Comparison of ENCODE assay signal across 1 cellular context in genomic region chr3:129428382-129429079, GRCh38.
TF ChIP-seq lines count a peak whose summit lies in the region.

Gene EFCAB12, minus strand, starts transcription at chr3:129428636. Its CDS starts 148 bp downstream, at chr3:129428488.

TF ChIP-seq in K562, 482 proteins besides CTCF, POLR2A, EP300 and RAD21 (continued from another document and continues in another):
- TF ChIP-seq PREB (CRISPR knock-in tag; IDR thresholded peaks at IDR 0.05) (no peak), PBX2 (CRISPR knock-in tag; IDR thresholded peaks at IDR 0.05; ENCODE audit: low read depth) (no peak), PBX2 (tag; conservative IDR thresholded peaks at IDR 0.05; ENCODE audit: low read depth) (no peak), ELK3 (CRISPR knock-in tag; IDR thresholded peaks at IDR 0.05) (no peak), ZNF512 (tag; IDR thresholded peaks at IDR 0.05) (no peak), MCM7 (IDR thresholded peaks at IDR 0.05) (no peak), SMAD3 (CRISPR knock-in tag; conservative IDR thresholded peaks at IDR 0.05) (no peak), ZBTB26 (CRISPR knock-in tag; IDR thresholded peaks at IDR 0.05) (no peak), ZNF3 (CRISPR knock-in tag; IDR thresholded peaks at IDR 0.05) (no peak), EHMT2 (IDR thresholded peaks at IDR 0.05) (no peak), STAT6 (CRISPR knock-in tag; IDR thresholded peaks at IDR 0.05) (no peak), HSF4 (CRISPR knock-in tag; IDR thresholded peaks at IDR 0.05; ENCODE audit: borderline replicate concordance) (no peak), CHD4 (IDR thresholded peaks at IDR 0.05; ENCODE audit: insufficient read depth, insufficient replicate concordance, low read depth, low read length, poor library complexity, severe bottlenecking) (no peak), HINFP (tag; conservative IDR thresholded peaks at IDR 0.05; ENCODE audit: low read depth) (no peak), E2F8 (IDR thresholded peaks at IDR 0.05; ENCODE audit: low read depth, partially characterized antibody) (no peak), ZNF551 (CRISPR knock-in tag; IDR thresholded peaks at IDR 0.05) (no peak), SRSF9 (IDR thresholded peaks at IDR 0.05; ENCODE audit: borderline replicate concordance, low read depth, low read length) (no peak), CAMTA2 (CRISPR knock-in tag; conservative IDR thresholded peaks at IDR 0.05) (no peak), ZNF76 (CRISPR knock-in tag; IDR thresholded peaks at IDR 0.05; ENCODE audit: borderline replicate concordance) (no peak), PHF21A (IDR thresholded peaks at IDR 0.05; ENCODE audit: borderline replicate concordance, low read depth) (no peak), LCOR (CRISPR knock-in tag; IDR thresholded peaks at IDR 0.05) (no peak), ATF2 (CRISPR knock-in tag; IDR thresholded peaks at IDR 0.05) (no peak), SAP30 (IDR thresholded peaks at IDR 0.05; ENCODE audit: borderline replicate concordance, insufficient read depth, low read depth, low read length, poor library complexity, severe bottlenecking) (peak; percentile 79), FOXP4 (CRISPR knock-in tag; IDR thresholded peaks at IDR 0.05; ENCODE audit: borderline replicate concordance) (no peak), ZNF57 (CRISPR knock-in tag; IDR thresholded peaks at IDR 0.05) (no peak), MEIS2 (IDR thresholded peaks at IDR 0.05; ENCODE audit: partially characterized antibody) (no peak), ZNF785 (CRISPR knock-in tag; IDR thresholded peaks at IDR 0.05) (no peak), ZNF639 (CRISPR knock-in tag; conservative IDR thresholded peaks at IDR 0.05 in 1 of 2, IDR thresholded peaks at IDR 0.05 in 1 of 2) (no peak), HNRNPL (IDR thresholded peaks at IDR 0.05; ENCODE audit: low read depth, low read length) (no peak), THAP12 (CRISPR knock-in tag; IDR thresholded peaks at IDR 0.05) (no peak), USF1 (CRISPR knock-in tag; IDR thresholded peaks at IDR 0.05) (peak; percentile 96)
